In the genomic region with DNA sequence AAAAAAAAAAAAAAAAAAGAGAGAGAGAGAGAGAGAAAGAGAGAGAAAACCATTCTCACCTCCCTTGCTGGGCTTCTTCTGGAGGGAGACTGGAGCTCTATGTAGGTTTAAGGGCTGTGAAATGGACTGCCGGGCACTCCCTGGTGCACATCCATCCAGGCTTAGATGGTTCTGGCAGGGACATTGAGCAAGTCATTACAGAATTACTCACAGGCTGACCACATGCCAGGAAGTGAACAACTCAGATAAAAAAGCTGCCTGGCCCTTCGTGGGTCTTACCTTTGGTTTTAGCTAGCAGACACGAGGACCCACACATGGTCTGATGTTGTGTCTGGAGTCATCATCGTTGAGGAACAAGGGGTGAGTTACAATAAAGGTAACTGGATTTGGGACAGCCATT, we compare ENCODE assay signal across 26 cellular contexts.
"Had no signal": no experiment of that assay in that cellular context is flagged by ENCODE, and none has a peak within 500 bp of the region (broad histone marks: within the 10 kb centered on the region; RNA-seq: fewer than 3 reads in every experiment).

No MANE protein-coding gene starts in this region.

- H3K79me2 ChIP-seq: hepatocyte, parathyroid adenoma had no signal

- ATAC-seq: activated CD4-positive, CD25-positive, alpha-beta regulatory T cell treated with anti-CD3 and anti-CD28 coated beads, Interleukin-2, amount 50 U/mL, for 24 hours; lower lobe of right lung; natural killer cell treated with Interleukin-12 subunit alpha and Interleukin-12 subunit beta and Interleukin-15 and Interleukin-18, amount 100 ng/mL, for 72 hours; right lobe of liver had no signal

- H3K27me3 ChIP-seq: esophagus squamous epithelium, hepatocyte, neutrophil, right lobe of liver, suprapubic skin had no signal

- H3K36me3 Mint-ChIP-seq: natural killer cell treated with Interleukin-12 subunit alpha and Interleukin-12 subunit beta and Interleukin-15 and Interleukin-18, amount 100 ng/mL, for 72 hours; type B pancreatic cell had no signal

- H3K4me3 ChIP-seq: esophagus squamous epithelium, hepatocyte, lower lobe of right lung, right lobe of liver, suprapubic skin had no signal

- H2AFZ ChIP-seq: hepatocyte, parathyroid adenoma had no signal

- H3K27ac Mint-ChIP-seq: natural killer cell treated with Interleukin-12 subunit alpha and Interleukin-12 subunit beta and Interleukin-15 and Interleukin-18, amount 100 ng/mL, for 72 hours; stimulated activated naive CD8-positive, alpha-beta T cell treated with anti-CD3 and anti-CD28 coated beads, Interleukin-15, Interleukin-2, amounts not matched to agents 100 ng/mL and 50 ng/mL, for 24 hours; type B pancreatic cell had no signal

- H3K4me2 ChIP-seq: hepatocyte had no signal

- H3K9ac ChIP-seq: parathyroid adenoma had no signal

- H3K4me1 ChIP-seq: esophagus squamous epithelium, lower lobe of right lung, parathyroid adenoma, right lobe of liver, suprapubic skin had no signal

- DNase-seq: activated CD4-positive, alpha-beta T cell treated with anti-CD3 and anti-CD28 coated beads, Interleukin-2, amount 50 U/mL, for 1 hour; activated CD8-positive, alpha-beta memory T cell treated with anti-CD3 and anti-CD28 coated beads for 24 hours; activated CD8-positive, alpha-beta memory T cell treated with anti-CD3 and anti-CD28 coated beads, Interleukin-2, amount 50 U/mL, for 48 hours; activated effector memory CD4-positive, alpha-beta T cell treated with anti-CD3 and anti-CD28 coated beads, Interleukin-2, amount 50 U/mL, for 16 hours; activated naive CD4-positive, alpha-beta T cell treated with anti-CD3 and anti-CD28 coated beads, Interleukin-2, amount 50 U/mL, for 16 hours; activated T-cell treated with anti-CD3 and anti-CD28 coated beads, Interleukin-2, amount 50 U/mL, for 48 hours; aorta; effector CD8-positive, alpha-beta T cell; esophagus squamous epithelium; foreskin fibroblast; lower lobe of right lung; right lobe of liver; small intestine; stimulated activated CD4-positive, alpha-beta T cell treated with anti-CD3 and anti-CD28 coated beads, Interleukin-15, amount 100 ng/mL, for 24 hours; stimulated activated CD4-positive, alpha-beta T cell treated with anti-CD3 and anti-CD28 coated beads, Interleukin-2, amount 100 ng/mL, for 48 hours; T-helper 1 cell; T-helper 9 cell had no signal

- H3K4me3 Mint-ChIP-seq: natural killer cell treated with Interleukin-12 subunit alpha and Interleukin-12 subunit beta and Interleukin-15 and Interleukin-18, amount 100 ng/mL, for 72 hours; stimulated activated naive CD8-positive, alpha-beta T cell treated with anti-CD3 and anti-CD28 coated beads, Interleukin-15, Interleukin-2, amounts not matched to agents 100 ng/mL and 50 ng/mL, for 24 hours; type B pancreatic cell had no signal

- H3K27me3 Mint-ChIP-seq: natural killer cell treated with Interleukin-12 subunit alpha and Interleukin-12 subunit beta and Interleukin-15 and Interleukin-18, amount 100 ng/mL, for 72 hours; stimulated activated naive CD8-positive, alpha-beta T cell treated with anti-CD3 and anti-CD28 coated beads, Interleukin-15, Interleukin-2, amounts not matched to agents 100 ng/mL and 50 ng/mL, for 24 hours had no signal

- H3K36me3 ChIP-seq: esophagus squamous epithelium, lower lobe of right lung, neutrophil, right lobe of liver, suprapubic skin had no signal

- H3K27ac ChIP-seq: esophagus squamous epithelium, hepatocyte, lower lobe of right lung, neutrophil, parathyroid adenoma, right lobe of liver, suprapubic skin had no signal

- FAIRE-seq: islet of Langerhans, small intestine had no signal

- H3K9me3 ChIP-seq: lower lobe of right lung, neutrophil, right lobe of liver had no signal
